1 cellular context compared by ENCODE assay signal in genomic region chr10:58641095-58641531, GRCh38.
A peak's percentile ranks its signal among the peaks of the same experiment; 100 is the strongest.
TF ChIP-seq lines count a peak whose summit lies in the region.

No MANE protein-coding gene starts in this region.

TF ChIP-seq in HepG2, 621 proteins besides CTCF, POLR2A, EP300 and RAD21 (continued from another document):
- no peak for TF ChIP-seq PAX8 (CRISPR knock-in tag; IDR thresholded peaks at IDR 0.05; ENCODE audit: borderline replicate concordance)
- TF ChIP-seq POGZ (CRISPR knock-in tag; IDR thresholded peaks at IDR 0.05) = no peak
- no peak for TF ChIP-seq TARDBP (CRISPR knock-in tag; IDR thresholded peaks at IDR 0.05)
- TF ChIP-seq, protein P1, sequence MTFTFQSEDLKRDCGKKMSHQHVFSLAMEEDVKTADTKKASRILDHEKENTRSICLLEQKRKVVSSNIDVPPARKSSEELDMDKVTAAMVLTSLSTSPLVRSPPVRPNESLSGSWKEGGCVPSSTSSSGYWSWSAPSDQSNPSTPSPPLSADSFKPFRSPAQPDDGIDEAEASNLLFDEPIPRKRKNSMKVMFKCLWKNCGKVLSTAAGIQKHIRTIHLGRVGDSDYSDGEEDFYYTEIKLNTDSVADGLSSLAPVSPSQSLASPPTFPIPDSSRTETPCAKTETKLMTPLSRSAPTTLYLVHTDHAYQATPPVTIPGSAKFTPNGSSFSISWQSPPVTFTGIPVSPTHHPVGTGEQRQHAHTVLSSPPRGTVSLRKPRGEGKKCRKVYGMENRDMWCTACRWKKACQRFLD (CRISPR knock-in tag; IDR thresholded peaks at IDR 0.05; ENCODE audit: borderline replicate concordance) = no peak
- no peak for TF ChIP-seq ZNF432 (CRISPR knock-in tag; IDR thresholded peaks at IDR 0.05; ENCODE audit: borderline replicate concordance)
- no peak for TF ChIP-seq SOX13 (IDR thresholded peaks at IDR 0.05)
- 0 out of 4 replicates have a peak, but pooled peaks of 1 of the 2 experiments have one; percentile 10 for TF ChIP-seq SOX13 (CRISPR knock-in tag; conservative IDR thresholded peaks at IDR 0.05 in 1 of 2, IDR thresholded peaks at IDR 0.05 in 1 of 2)
- TF ChIP-seq HIC2 (CRISPR knock-in tag; IDR thresholded peaks at IDR 0.05; ENCODE audit: low read depth) = no peak
- no peak for TF ChIP-seq ZNF331 (CRISPR knock-in tag; IDR thresholded peaks at IDR 0.05)
- TF ChIP-seq ZNF672 (CRISPR knock-in tag; IDR thresholded peaks at IDR 0.05) = no peak
- no peak for TF ChIP-seq CREBL2 (CRISPR knock-in tag; IDR thresholded peaks at IDR 0.05; ENCODE audit: borderline replicate concordance)
- no peak for TF ChIP-seq FOXJ3 (CRISPR knock-in tag; IDR thresholded peaks at IDR 0.05; ENCODE audit: borderline replicate concordance)
- TF ChIP-seq, protein P2, sequence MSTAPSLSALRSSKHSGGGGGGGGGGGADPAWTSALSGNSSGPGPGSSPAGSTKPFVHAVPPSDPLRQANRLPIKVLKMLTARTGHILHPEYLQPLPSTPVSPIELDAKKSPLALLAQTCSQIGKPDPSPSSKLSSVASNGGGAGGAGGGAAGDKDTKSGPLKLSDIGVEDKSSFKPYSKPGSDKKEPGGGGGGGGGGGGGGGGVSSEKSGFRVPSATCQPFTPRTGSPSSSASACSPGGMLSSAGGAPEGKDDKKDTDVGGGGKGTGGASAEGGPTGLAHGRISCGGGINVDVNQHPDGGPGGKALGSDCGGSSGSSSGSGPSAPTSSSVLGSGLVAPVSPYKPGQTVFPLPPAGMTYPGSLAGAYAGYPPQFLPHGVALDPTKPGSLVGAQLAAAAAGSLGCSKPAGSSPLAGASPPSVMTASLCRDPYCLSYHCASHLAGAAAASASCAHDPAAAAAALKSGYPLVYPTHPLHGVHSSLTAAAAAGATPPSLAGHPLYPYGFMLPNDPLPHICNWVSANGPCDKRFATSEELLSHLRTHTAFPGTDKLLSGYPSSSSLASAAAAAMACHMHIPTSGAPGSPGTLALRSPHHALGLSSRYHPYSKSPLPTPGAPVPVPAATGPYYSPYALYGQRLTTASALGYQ (CRISPR knock-in tag; IDR thresholded peaks at IDR 0.05) = no peak
- TF ChIP-seq, protein P3, sequence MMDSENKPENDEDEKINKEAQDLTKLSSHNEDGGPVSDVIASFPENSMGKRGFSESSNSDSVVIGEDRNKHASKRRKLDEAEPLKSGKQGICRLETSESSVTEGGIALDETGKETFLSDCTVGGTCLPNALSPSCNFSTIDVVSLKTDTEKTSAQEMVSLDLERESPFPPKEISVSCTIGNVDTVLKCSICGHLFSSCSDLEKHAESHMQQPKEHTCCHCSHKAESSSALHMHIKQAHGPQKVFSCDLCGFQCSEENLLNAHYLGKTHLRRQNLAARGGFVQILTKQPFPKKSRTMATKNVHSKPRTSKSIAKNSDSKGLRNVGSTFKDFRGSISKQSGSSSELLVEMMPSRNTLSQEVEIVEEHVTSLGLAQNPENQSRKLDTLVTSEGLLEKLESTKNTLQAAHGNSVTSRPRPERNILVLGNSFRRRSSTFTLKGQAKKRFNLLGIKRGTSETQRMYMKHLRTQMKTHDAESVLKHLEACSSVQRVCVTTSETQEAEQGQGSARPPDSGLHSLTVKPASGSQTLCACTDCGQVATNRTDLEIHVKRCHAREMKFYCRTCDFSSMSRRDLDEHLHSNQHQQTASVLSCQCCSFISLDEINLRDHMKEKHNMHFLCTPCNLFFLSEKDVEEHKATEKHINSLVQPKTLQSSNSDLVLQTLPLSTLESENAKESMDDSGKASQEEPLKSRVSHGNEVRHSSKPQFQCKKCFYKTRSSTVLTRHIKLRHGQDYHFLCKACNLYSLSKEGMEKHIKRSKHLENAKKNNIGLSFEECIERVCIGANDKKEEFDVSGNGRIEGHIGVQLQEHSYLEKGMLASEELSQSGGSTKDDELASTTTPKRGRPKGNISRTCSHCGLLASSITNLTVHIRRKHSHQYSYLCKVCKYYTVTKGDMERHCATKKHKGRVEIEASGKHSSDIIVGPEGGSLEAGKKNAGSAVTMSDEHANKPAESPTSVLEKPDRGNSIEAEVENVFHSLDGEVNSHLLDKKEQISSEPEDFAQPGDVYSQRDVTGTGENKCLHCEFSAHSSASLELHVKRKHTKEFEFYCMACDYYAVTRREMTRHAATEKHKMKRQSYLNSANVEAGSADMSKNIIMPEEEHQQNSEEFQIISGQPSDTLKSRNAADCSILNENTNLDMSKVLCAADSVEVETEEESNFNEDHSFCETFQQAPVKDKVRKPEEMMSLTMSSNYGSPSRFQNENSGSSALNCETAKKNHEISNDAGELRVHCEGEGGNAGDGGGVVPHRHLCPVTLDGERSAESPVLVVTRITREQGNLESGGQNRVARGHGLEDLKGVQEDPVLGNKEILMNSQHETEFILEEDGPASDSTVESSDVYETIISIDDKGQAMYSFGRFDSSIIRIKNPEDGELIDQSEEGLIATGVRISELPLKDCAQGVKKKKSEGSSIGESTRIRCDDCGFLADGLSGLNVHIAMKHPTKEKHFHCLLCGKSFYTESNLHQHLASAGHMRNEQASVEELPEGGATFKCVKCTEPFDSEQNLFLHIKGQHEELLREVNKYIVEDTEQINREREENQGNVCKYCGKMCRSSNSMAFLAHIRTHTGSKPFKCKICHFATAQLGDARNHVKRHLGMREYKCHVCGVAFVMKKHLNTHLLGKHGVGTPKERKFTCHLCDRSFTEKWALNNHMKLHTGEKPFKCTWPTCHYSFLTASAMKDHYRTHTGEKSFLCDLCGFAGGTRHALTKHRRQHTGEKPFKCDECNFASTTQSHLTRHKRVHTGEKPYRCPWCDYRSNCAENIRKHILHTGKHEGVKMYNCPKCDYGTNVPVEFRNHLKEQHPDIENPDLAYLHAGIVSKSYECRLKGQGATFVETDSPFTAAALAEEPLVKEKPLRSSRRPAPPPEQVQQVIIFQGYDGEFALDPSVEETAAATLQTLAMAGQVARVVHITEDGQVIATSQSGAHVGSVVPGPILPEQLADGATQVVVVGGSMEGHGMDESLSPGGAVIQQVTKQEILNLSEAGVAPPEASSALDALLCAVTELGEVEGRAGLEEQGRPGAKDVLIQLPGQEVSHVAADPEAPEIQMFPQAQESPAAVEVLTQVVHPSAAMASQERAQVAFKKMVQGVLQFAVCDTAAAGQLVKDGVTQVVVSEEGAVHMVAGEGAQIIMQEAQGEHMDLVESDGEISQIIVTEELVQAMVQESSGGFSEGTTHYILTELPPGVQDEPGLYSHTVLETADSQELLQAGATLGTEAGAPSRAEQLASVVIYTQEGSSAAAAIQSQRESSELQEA (CRISPR knock-in tag; IDR thresholded peaks at IDR 0.05; ENCODE audit: not compliant biosample characterization) = no peak
- TF ChIP-seq CENPT (CRISPR knock-in tag; IDR thresholded peaks at IDR 0.05; ENCODE audit: low read depth) = no peak
- TF ChIP-seq ZNF883 (CRISPR knock-in tag; IDR thresholded peaks at IDR 0.05; ENCODE audit: not compliant biosample characterization) = no peak
- TF ChIP-seq SIX4 (CRISPR knock-in tag; IDR thresholded peaks at IDR 0.05) = no peak
- no peak for TF ChIP-seq RELA (CRISPR knock-in tag; IDR thresholded peaks at IDR 0.05)
- TF ChIP-seq BCL6 (CRISPR knock-in tag; IDR thresholded peaks at IDR 0.05) = peak; percentile 45; the same call in 1 of the 2 replicates
- TF ChIP-seq GZF1 (CRISPR knock-in tag; IDR thresholded peaks at IDR 0.05) = no peak
- no peak for TF ChIP-seq IKZF1 (IDR thresholded peaks at IDR 0.05)
- TF ChIP-seq JUND (CRISPR knock-in tag; IDR thresholded peaks at IDR 0.05) = no peak
- no peak for TF ChIP-seq KLF11 (CRISPR knock-in tag; IDR thresholded peaks at IDR 0.05)
- TF ChIP-seq ZNF552 (CRISPR knock-in tag; IDR thresholded peaks at IDR 0.05; ENCODE audit: borderline replicate concordance) = no peak
- no peak for TF ChIP-seq ZSCAN12 (CRISPR knock-in tag; IDR thresholded peaks at IDR 0.05)
- TF ChIP-seq ZNF75D (CRISPR knock-in tag; IDR thresholded peaks at IDR 0.05; ENCODE audit: borderline replicate concordance) = no peak
- no peak for TF ChIP-seq TIGD3 (CRISPR knock-in tag; IDR thresholded peaks at IDR 0.05; ENCODE audit: borderline replicate concordance)
- TF ChIP-seq, protein P4, sequence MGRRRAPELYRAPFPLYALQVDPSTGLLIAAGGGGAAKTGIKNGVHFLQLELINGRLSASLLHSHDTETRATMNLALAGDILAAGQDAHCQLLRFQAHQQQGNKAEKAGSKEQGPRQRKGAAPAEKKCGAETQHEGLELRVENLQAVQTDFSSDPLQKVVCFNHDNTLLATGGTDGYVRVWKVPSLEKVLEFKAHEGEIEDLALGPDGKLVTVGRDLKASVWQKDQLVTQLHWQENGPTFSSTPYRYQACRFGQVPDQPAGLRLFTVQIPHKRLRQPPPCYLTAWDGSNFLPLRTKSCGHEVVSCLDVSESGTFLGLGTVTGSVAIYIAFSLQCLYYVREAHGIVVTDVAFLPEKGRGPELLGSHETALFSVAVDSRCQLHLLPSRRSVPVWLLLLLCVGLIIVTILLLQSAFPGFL (CRISPR knock-in tag; IDR thresholded peaks at IDR 0.05) = no peak
- no peak for TF ChIP-seq TAF15 (IDR thresholded peaks at IDR 0.05; ENCODE audit: low read depth, low read length, poor library complexity, severe bottlenecking)
- no peak for TF ChIP-seq ZNF710 (CRISPR knock-in tag; IDR thresholded peaks at IDR 0.05; ENCODE audit: borderline replicate concordance)
- no peak for TF ChIP-seq ZNF614 (CRISPR knock-in tag; IDR thresholded peaks at IDR 0.05; ENCODE audit: borderline replicate concordance)
- TF ChIP-seq MEIS2 (CRISPR knock-in tag; IDR thresholded peaks at IDR 0.05) = no peak
- peak; percentile 40 for TF ChIP-seq SMC3 (IDR thresholded peaks at IDR 0.05; ENCODE audit: low read length)
